21 cellular contexts compared by ENCODE assay signal in the genomic region with DNA sequence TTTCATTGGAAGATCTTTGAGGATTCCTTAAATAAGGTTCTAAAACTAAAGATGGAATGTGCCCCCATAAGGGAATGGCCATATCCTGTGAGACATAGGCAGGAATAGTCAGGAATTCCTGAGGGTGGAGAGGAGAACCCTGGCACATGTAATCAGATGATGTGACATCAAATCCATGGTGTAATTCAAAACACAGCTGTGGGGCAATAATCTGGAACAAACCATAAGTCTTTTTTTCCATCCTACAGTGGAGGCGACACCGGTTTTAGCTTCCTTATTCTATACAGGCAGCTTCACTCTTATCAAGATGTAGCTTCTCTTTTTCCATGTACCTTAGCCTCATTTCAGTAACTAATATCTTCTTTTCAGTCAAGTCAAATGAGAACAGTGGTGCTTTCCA.
DNase-seq lines count a peak whose midpoint lies in the region; ATAC-seq and TF ChIP-seq lines count a peak whose summit lies in the region.
"Had no signal": no experiment of that assay in that cellular context is flagged by ENCODE, and none has a peak within 500 bp of the region (broad histone marks: within the 10 kb centered on the region; RNA-seq: fewer than 3 reads in every experiment).

No MANE protein-coding gene starts in this region.

- DNase-seq in DMS79 treated with DMSO at 0.1 percent for 48 hours (lab: John Stamatoyannopoulos, UW) (peak; percentile 48), DMS79 (lab: John Stamatoyannopoulos, UW) (no peak), SK-MEL-5 (ENCODE audit: low read depth, low spot score) (peak; percentile 1), fibroblast of mammary gland (ENCODE audit: low read depth) (peak; percentile 42), NCI-H1092 treated with DMSO at 0.1 percent for 48 hours (lab: John Stamatoyannopoulos, UW) (no peak), KG1 (lab: John Stamatoyannopoulos, UW) (no peak)
- DNase-seq: 8988T; activated CD4-positive, alpha-beta T cell treated with anti-CD3 and anti-CD28 coated beads, Interleukin-2, amount 50 U/mL, for 1 hour; activated CD8-positive, alpha-beta memory T cell treated with anti-CD3 and anti-CD28 coated beads, Interleukin-2, amount 50 U/mL, for 48 hours; activated gamma-delta T cell treated with Interleukin-2 at 50 U/mL for 16 hours; C1 segment of cervical spinal cord; DMS 273 treated with DMSO at 0.1 percent for 48 hours; effector CD8-positive, alpha-beta T cell; NCI-H526 treated with DMSO at 0.1 percent for 48 hours; stimulated activated CD4-positive, alpha-beta T cell treated with anti-CD3 and anti-CD28 coated beads, Interleukin-12 subunit alpha, Interleukin-12 subunit beta, amount 100 ng/mL, for 4 hours had no signal

- no peak for TF ChIP-seq CTCF in fibroblast of mammary gland (conservative IDR thresholded peaks at IDR 0.05; ENCODE audit: control insufficient read depth, insufficient read depth, low read depth, low read length)

- no peak overlapping the region for H3K4me3 ChIP-seq in fibroblast of mammary gland (ENCODE audit: control insufficient read depth, low read depth, low read length)
- H3K4me3 ChIP-seq: SK-N-MC, suprapubic skin had no signal

- in situ Hi-C loops in SK-MEL-5 (cut with HindIII; ENCODE audit: low pct_unique_long_range_greater_than_20kb, low sequenced_read_pairs): no loop called here

- ATAC-seq in GM21381 (IDR thresholded peaks at IDR 0.05; ENCODE audit: unreplicated experiment) (no peak), GM19328 (IDR thresholded peaks at IDR 0.05; ENCODE audit: unreplicated experiment) (no peak)
- ATAC-seq: HCT116, Panc1 had no signal

Comparison
In these comparisons a context has a peak if more than half of its experiments do, and no peak if none do; other contexts are left out.
1. DNase-seq: peak in DMS79 treated with DMSO at 0.1 percent for 48 hours (single experiment), SK-MEL-5 (single experiment) and fibroblast of mammary gland (single experiment); none in DMS79 (single experiment), NCI-H1092 treated with DMSO at 0.1 percent for 48 hours (single experiment) and KG1 (single experiment).